ENCODE assay signal across 8 cellular contexts in genomic region chr17:17416007-17416399, GRCh38.
DNase-seq lines count a peak whose midpoint lies in the region; ATAC-seq, FAIRE-seq and TF ChIP-seq lines count a peak whose summit lies in the region.

No MANE protein-coding gene starts in this region.

- no peak for ATAC-seq in HG03280 (IDR thresholded peaks at IDR 0.05; ENCODE audit: unreplicated experiment)

- H3K27ac ChIP-seq in adrenal gland, result peak overlapping the region in 4 of 5 donors; percentile 23 to 79 (median 50)
- peak overlapping the region; percentile 78 to 92 (median 78) for H3K27ac ChIP-seq in thyroid gland

- intact Hi-C loops in adrenal gland (cut with DNase I) (no loop called here), thyroid gland (cut with DNase I) (loop anchor here (10.0 kb wide), 1 partner anchor 59 kb away; the partner anchor contains the start of gene MED9)

- TF ChIP-seq CTCF in BJ (IDR thresholded peaks at IDR 0.05; ENCODE audit: insufficient read depth, low read depth, low read length) (no peak), adrenal gland (IDR thresholded peaks at IDR 0.05) (no peak), thyroid gland (IDR thresholded peaks at IDR 0.05) (no peak)

- 86 to 98% (median 94%) methylated on average over 2 of the region's 2 CpGs for WGBS in adrenal gland, 4 donors
- 90 to 98% methylated on average over 2 of the region's 2 CpGs for WGBS in thyroid gland, 2 donors

- H3K9me3 ChIP-seq in adrenal gland (replicated peaks in 1 of 3) (no peaks in the 10 kb centered on the region), thyroid gland (no peaks in the 10 kb centered on the region)

- POLR2A ChIA-PET in BJ (lab: Charles Lee), result no interaction called here

- TF ChIP-seq POLR2A in H54 (IDR thresholded peaks at IDR 0.05; ENCODE audit: low read depth, low read length), result no peak
- no peak for TF ChIP-seq POLR2A in adrenal gland (IDR thresholded peaks at IDR 0.05)
- TF ChIP-seq POLR2A in thyroid gland (IDR thresholded peaks at IDR 0.05), result no peak

- FAIRE-seq in H54 (lab: Jason Lieb, UNC), result no peak
- peak; percentile 98 for FAIRE-seq in islet of Langerhans (lab: Jason Lieb, UNC)

- peak; percentile 18 for DNase-seq in BJ (ENCODE audit: low read depth)
- DNase-seq in H54 (ENCODE audit: insufficient read length, low spot score), result peak; percentile 60
- DNase-seq in NCI-H82 (lab: John Stamatoyannopoulos, UW), result peak; percentile 88
- peak in 4 of 7 donors; percentile 47 to 63 (median 60) for DNase-seq in adrenal gland
- peak; percentile 20 to 29 for DNase-seq in thyroid gland
- DNase-seq in HuH-7.5 (ENCODE audit: low spot score), result no peak

- H3K27me3 ChIP-seq in BJ (ENCODE audit: control insufficient read depth, insufficient read depth, low read length), result no peaks in the 10 kb centered on the region
- no peaks in the 10 kb centered on the region for H3K27me3 ChIP-seq in adrenal gland
- H3K27me3 ChIP-seq in thyroid gland, result no peaks in the 10 kb centered on the region

- H3K4me3 ChIP-seq in BJ (ENCODE audit: low read depth, low read length), result no peak overlapping the region
- no peak overlapping the region for H3K4me3 ChIP-seq in adrenal gland
- no peak overlapping the region for H3K4me3 ChIP-seq in thyroid gland (replicated peaks in 1 of 3)

- CTCF ChIA-PET in BJ (lab: Yijun Ruan, JAX), result interaction anchor here (1.0 to 1.2 kb wide), 2 partner anchors 11 to 81 kb away, joined by 3 read pairs; no protein-coding TSS in a partner anchor

- H3K4me1 ChIP-seq in adrenal gland (replicated peaks in 1 of 2) (peaks cover 7 to 43% of the 10 kb centered on the region in 2 donors), thyroid gland (peaks cover 51 to 59% of the 10 kb centered on the region in 2 donors)

- no peaks in the 10 kb centered on the region for H3K36me3 ChIP-seq in BJ (ENCODE audit: control insufficient read depth, insufficient read depth, low read length)
- H3K36me3 ChIP-seq in adrenal gland (replicated peaks in 1 of 2), result no peaks in the 10 kb centered on the region
- no peaks in the 10 kb centered on the region for H3K36me3 ChIP-seq in thyroid gland
